ENCODE assay signal across 8 cellular contexts in the genomic region with DNA sequence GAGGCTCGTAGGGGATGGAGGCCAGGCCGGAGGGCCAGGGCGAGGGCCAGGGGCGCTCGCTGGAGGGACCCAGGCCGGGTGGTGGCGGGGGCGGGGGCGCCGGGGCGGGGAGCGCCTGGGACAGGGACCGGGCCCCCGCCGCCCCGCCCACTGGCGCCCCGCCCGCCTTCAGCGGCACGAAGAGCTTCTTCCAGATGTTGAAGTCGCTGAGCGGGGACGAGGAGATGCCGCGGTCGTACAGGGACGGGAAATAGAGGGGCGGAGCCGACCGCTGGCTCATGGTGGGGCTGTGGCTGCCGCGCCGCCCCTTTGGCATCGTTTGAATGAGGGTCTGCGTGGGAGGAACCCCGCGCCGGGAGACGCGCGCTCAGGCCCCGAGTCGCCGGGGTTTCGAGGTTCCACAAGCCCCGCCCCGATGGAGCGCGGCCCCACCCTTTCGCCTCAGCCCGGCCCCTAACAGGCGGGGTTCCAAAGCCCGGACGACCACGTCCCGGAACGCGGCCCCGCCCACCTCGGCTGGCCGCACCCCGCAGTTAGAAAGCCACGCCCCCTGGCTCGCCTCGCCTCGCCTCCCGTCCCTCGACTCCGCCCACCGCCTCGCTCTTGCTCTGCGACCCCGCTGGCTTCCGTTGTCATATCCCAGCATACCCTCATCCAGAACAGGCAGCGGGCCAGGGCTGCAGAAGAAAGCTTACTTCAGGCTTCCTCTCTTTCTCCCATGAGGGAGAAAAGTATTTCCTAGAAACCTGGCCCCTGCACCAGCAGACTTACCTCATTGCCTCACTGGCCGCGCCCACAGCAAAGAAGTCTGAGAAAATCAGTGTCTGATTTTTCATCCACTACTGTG.
DNase-seq lines count a peak whose midpoint lies in the region; ATAC-seq and TF ChIP-seq lines count a peak whose summit lies in the region.

A gene with protein sequence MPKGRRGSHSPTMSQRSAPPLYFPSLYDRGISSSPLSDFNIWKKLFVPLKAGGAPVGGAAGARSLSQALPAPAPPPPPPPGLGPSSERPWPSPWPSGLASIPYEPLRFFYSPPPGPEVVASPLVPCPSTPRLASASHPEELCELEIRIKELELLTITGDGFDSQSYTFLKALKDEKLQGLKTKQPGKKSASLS (minus strand): TSS at position 402 of the 847 bp plus-strand sequence. CDS start 86 bp downstream, at position 316.

- peak within 1 kb of the TSS; percentile 92 for H3K27ac ChIP-seq in caudate nucleus (ENCODE audit: low read depth, low read length)

- peak; percentile 95 for DNase-seq in AG08396 (ENCODE audit: low spot score)
- DNase-seq in NCI-H2227 treated with DMSO at 0.1 percent for 48 hours (lab: John Stamatoyannopoulos, UW) = peak; percentile 97
- peak; percentile 87 to 95 (median 90) for DNase-seq in activated CD4-positive, CD25-positive, alpha-beta regulatory T cell (lab: John Stamatoyannopoulos, UW)
- DNase-seq in caudate nucleus (lab: John Stamatoyannopoulos, UW) = peak in 60 of 61 donors; percentile 28 to 97 (median 90)
- peak; percentile 83 for DNase-seq in inferior parietal cortex (ENCODE audit: extremely low spot score)
- peak; percentile 96 for DNase-seq in smooth muscle cell of the brain vasculature (ENCODE audit: low read depth, low spot score)

- peak; percentile 39 for TF ChIP-seq POLR2A in GM18951 (IDR thresholded peaks at IDR 0.05; ENCODE audit: extremely low read depth, insufficient read depth, insufficient read length)

- in situ Hi-C loops in GM18951 (cut with MboI; ENCODE audit: low sequenced_read_pairs, unreplicated experiment) = no loop called here

- peak; percentile 88 for ATAC-seq in HG03175 (IDR thresholded peaks at IDR 0.05; ENCODE audit: unreplicated experiment)

Comparison
In these comparisons a context has a peak if more than half of its experiments do, and no peak if none do; other contexts are left out.
1. Peak in every context shown above with its lines: DNase-seq, ATAC-seq and H3K27ac ChIP-seq.